In genomic region chr7:102432476-102433318, GRCh38 we compare ENCODE assay signal across 8 cellular contexts. TPM values are rescaled to one million over a fixed set of nuclear protein-coding genes. Genes with fewer than 3 reads are reported as not detected.
DNase-seq lines count a peak whose midpoint lies in the region; ATAC-seq and TF ChIP-seq lines count a peak whose summit lies in the region.

No MANE protein-coding gene starts in this region.

- H3K4me3 ChIP-seq in ACC112 (ENCODE audit: low read depth, low read length) = peak overlapping the region; percentile 97
- H3K4me3 ChIP-seq in left ventricle myocardium inferior = peak overlapping the region; percentile 89
- peak overlapping the region; percentile 54 to 70 (median 65) for H3K4me3 ChIP-seq in gastrocnemius medialis

- intact Hi-C loops in left ventricle myocardium inferior (cut with micrococcal nuclease) = no loop called here
- intact Hi-C loops in gastrocnemius medialis (cut with DNase I; ENCODE audit: low total_unique reads) = no loop called here

- H3K4me1 ChIP-seq in ACC112 (ENCODE audit: control insufficient read depth, insufficient read depth, low read length, unreplicated experiment) (peaks cover 14% of the 10 kb centered on the region), left ventricle myocardium inferior (peaks cover 22% of the 10 kb centered on the region), gastrocnemius medialis (peaks cover 9% of the 10 kb centered on the region in 2 donors)

- ATAC-seq in GM18909 (IDR thresholded peaks at IDR 0.05; ENCODE audit: poor library complexity, unreplicated experiment) = peak; percentile 37
- ATAC-seq in HG03175 (IDR thresholded peaks at IDR 0.05; ENCODE audit: unreplicated experiment) = peak; percentile 26
- ATAC-seq in activated T-cell treated with anti-CD3 and anti-CD28 coated beads, Interleukin-2, amount 50 U/mL, for 4 hours = peak; percentile 13 to 16
- peak in 1 of 2 donors; percentile 26 for ATAC-seq in gastrocnemius medialis

- H3K27me3 ChIP-seq in ACC112 (ENCODE audit: insufficient read depth, low read length) (no peaks in the 10 kb centered on the region), left ventricle myocardium inferior (ENCODE audit: low read depth) (no peaks in the 10 kb centered on the region), gastrocnemius medialis (no peaks in the 10 kb centered on the region)

- no peaks in the 10 kb centered on the region for H3K36me3 Mint-ChIP-seq in activated T-cell treated with anti-CD3 and anti-CD28 coated beads, Interleukin-2, amount 50 U/mL, for 4 hours (ENCODE audit: insufficient read depth)

- TF ChIP-seq CTCF in left ventricle myocardium inferior (IDR thresholded peaks at IDR 0.05; ENCODE audit: borderline replicate concordance) (no peak), gastrocnemius medialis (IDR thresholded peaks at IDR 0.05 in 4 of 5, conservative IDR thresholded peaks at IDR 0.05 in 1 of 5) (no peak)

- H3K4me1 Mint-ChIP-seq in activated T-cell treated with anti-CD3 and anti-CD28 coated beads, Interleukin-2, amount 50 U/mL, for 4 hours (ENCODE audit: low read depth) = peaks cover 61% of the 10 kb centered on the region

- peaks cover 14% of the 10 kb centered on the region for H3K79me2 ChIP-seq in ACC112 (ENCODE audit: control insufficient read depth, insufficient read depth, low read length, unreplicated experiment)

- H3K4me3 Mint-ChIP-seq in activated T-cell treated with anti-CD3 and anti-CD28 coated beads, Interleukin-2, amount 50 U/mL, for 4 hours = peak overlapping the region; percentile 78

- H3K27ac ChIP-seq in ACC112 (ENCODE audit: low read depth, low read length) (no peak overlapping the region), left ventricle myocardium inferior (replicated peaks) (peak overlapping the region; percentile 77), gastrocnemius medialis (peak overlapping the region in 2 of 4 donors; percentile 20 to 49)

- peak overlapping the region; percentile 96 for H2AFZ ChIP-seq in ACC112 (ENCODE audit: low read length, unreplicated experiment)

- TF ChIP-seq POLR2A in gastrocnemius medialis (IDR thresholded peaks at IDR 0.05) = no peak

- no peak for DNase-seq in activated T-cell treated with anti-CD3 and anti-CD28 coated beads, Interleukin-2, amount 50 U/mL, for 4 hours
- no peak for DNase-seq in left ventricle myocardium inferior
- DNase-seq in gastrocnemius medialis = no peak
- DNase-seq in NCI-H774 (lab: John Stamatoyannopoulos, UW) = no peak
- DNase-seq in mesenteric fat pad (ENCODE audit: low spot score) = no peak

- H3K27me3 Mint-ChIP-seq in activated T-cell treated with anti-CD3 and anti-CD28 coated beads, Interleukin-2, amount 50 U/mL, for 4 hours (ENCODE audit: low read depth) = no peaks in the 10 kb centered on the region

- no peaks in the 10 kb centered on the region for H3K36me3 ChIP-seq in ACC112 (ENCODE audit: insufficient read depth, low read length)
- peaks cover 2% of the 10 kb centered on the region for H3K36me3 ChIP-seq in left ventricle myocardium inferior
- no peaks in the 10 kb centered on the region for H3K36me3 ChIP-seq in gastrocnemius medialis

- no peaks in the 10 kb centered on the region for H3K9me3 Mint-ChIP-seq in activated T-cell treated with anti-CD3 and anti-CD28 coated beads, Interleukin-2, amount 50 U/mL, for 4 hours

- no peaks in the 10 kb centered on the region for H3K9me3 ChIP-seq in left ventricle myocardium inferior (replicated peaks)
- no peaks in the 10 kb centered on the region for H3K9me3 ChIP-seq in gastrocnemius medialis

- in situ Hi-C loops in gastrocnemius medialis (cut with MboI; ENCODE audit: low sequenced_read_pairs in 4 of 4) = no loop called here

RNA-seq across cellular contexts. Expression of gene ORAI2, which starts 0.7 kb away (rescaled TPM):
- total RNA-seq in activated T-cell treated with anti-CD3 and anti-CD28 coated beads, Interleukin-2, amount 50 U/mL, for 4 hours = 10 to 100 TPM; 24.8 to 35.9 (median 27.4) TPM
- total RNA-seq in left ventricle myocardium inferior (2.6 TPM), gastrocnemius medialis (1 to 10 TPM; 1.8 to 4.1 (median 2.3) TPM), mesenteric fat pad (33.7 TPM)

RNA-seq across cellular contexts. Expression of gene ALKBH4, which starts 32.0 kb away (rescaled TPM):
- 10 to 100 TPM; 13.7 to 15.4 (median 15.0) TPM for total RNA-seq in activated T-cell treated with anti-CD3 and anti-CD28 coated beads, Interleukin-2, amount 50 U/mL, for 4 hours
- total RNA-seq in left ventricle myocardium inferior = 6.0 TPM
- 10 to 100 TPM in 2 of 4 donors, 1 to 10 TPM in 2; 8.7 to 15.1 (median 10.9) TPM for total RNA-seq in gastrocnemius medialis
- total RNA-seq in mesenteric fat pad = 7.0 TPM

RNA-seq across cellular contexts. Expression of gene LRWD1, which starts 32.1 kb away (rescaled TPM):
- 10 to 100 TPM; 54.8 to 57.9 (median 57.7) TPM for total RNA-seq in activated T-cell treated with anti-CD3 and anti-CD28 coated beads, Interleukin-2, amount 50 U/mL, for 4 hours
- total RNA-seq in left ventricle myocardium inferior (11.2 TPM), gastrocnemius medialis (10 to 100 TPM in 3 of 4 donors, 1 to 10 TPM in 1; 7.5 to 24.5 (median 18.0) TPM), mesenteric fat pad (14.8 TPM)

RNA-seq across cellular contexts. Expression of gene PRKRIP1, which starts 36.5 kb away (rescaled TPM):
- total RNA-seq in activated T-cell treated with anti-CD3 and anti-CD28 coated beads, Interleukin-2, amount 50 U/mL, for 4 hours = 10 to 100 TPM; 24.8 to 30.1 (median 27.0) TPM
- total RNA-seq in left ventricle myocardium inferior = 11.1 TPM
- total RNA-seq in gastrocnemius medialis = 10 to 100 TPM in 3 of 4 donors, 1 to 10 TPM in 1; 6.1 to 22.1 (median 13.4) TPM
- total RNA-seq in mesenteric fat pad = 19.3 TPM

RNA-seq across cellular contexts. Expression of gene POLR2J, which starts 46.0 kb away (rescaled TPM):
- 10 to 100 TPM; 67.3 to 77.4 (median 72.0) TPM for total RNA-seq in activated T-cell treated with anti-CD3 and anti-CD28 coated beads, Interleukin-2, amount 50 U/mL, for 4 hours
- total RNA-seq in left ventricle myocardium inferior (55.8 TPM), gastrocnemius medialis (10 to 100 TPM; 25.7 to 67.9 (median 51.6) TPM), mesenteric fat pad (43.6 TPM)
